9 cellular contexts compared by ENCODE assay signal in the genomic region with DNA sequence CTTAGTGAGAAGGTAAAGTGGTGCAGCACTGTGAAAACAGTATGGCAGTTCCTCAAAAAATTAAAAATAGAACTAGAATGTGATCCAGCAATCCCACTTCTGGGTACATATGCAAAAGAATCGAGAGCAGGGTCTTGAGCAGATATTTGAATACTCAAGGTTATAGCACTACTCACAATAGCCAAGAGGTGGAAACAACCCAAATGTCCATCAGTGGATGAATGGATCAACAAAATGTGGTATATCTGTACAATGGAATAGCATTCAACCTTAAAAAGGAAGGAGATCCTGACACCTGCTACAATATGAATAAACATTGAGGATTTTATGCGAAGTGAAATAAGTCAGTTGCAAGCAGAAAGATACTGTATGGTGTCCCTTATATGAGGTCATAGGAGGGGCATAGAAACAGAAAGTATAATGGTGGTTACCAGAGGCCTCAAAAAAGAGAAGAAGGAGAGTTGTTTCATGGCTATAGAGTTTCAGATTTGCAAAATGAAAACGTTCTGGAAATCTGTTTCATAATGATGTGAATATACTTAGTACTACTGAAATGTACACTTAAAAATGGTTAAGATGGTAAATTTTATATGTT.
DNase-seq lines count a peak whose midpoint lies in the region; ATAC-seq and TF ChIP-seq lines count a peak whose summit lies in the region.
"Had no signal": no experiment of that assay in that cellular context is flagged by ENCODE, and none has a peak within 500 bp of the region (broad histone marks: within the 10 kb centered on the region; RNA-seq: fewer than 3 reads in every experiment).

No MANE protein-coding gene starts in this region.

- no peaks in the 10 kb centered on the region for H3K36me3 Mint-ChIP-seq in osteocyte (ENCODE audit: unreplicated experiment)

- H3K27me3 ChIP-seq in KMS-11 (ENCODE audit: insufficient read depth, low read depth), result peaks cover 9% of the 10 kb centered on the region

- no peak overlapping the region for H3K4me3 ChIP-seq in KMS-11 (IDR thresholded peaks at IDR 0.05; ENCODE audit: insufficient read depth, low read depth, low read length)

- no peak overlapping the region for H3K27ac ChIP-seq in KMS-11

- peak overlapping the region; percentile 55 for H3K4me2 ChIP-seq in KMS-11

- H4K20me1 ChIP-seq in KMS-11 (ENCODE audit: insufficient read depth), result no peaks in the 10 kb centered on the region

- no peaks in the 10 kb centered on the region for H3K36me3 ChIP-seq in KMS-11 (ENCODE audit: insufficient read depth)

- H2AFZ ChIP-seq in KMS-11 (ENCODE audit: low read depth), result no peak overlapping the region

- no peaks in the 10 kb centered on the region for H3K79me2 ChIP-seq in KMS-11 (ENCODE audit: insufficient read depth, low read depth)

- H3K27me3 Mint-ChIP-seq in osteocyte (ENCODE audit: unreplicated experiment), result peaks cover 4% of the 10 kb centered on the region

- no peak overlapping the region for H3K9ac ChIP-seq in KMS-11

- TF ChIP-seq CTCF in KMS-11 (conservative IDR thresholded peaks at IDR 0.05; ENCODE audit: low read depth, low read length), result no peak
- no peak for TF ChIP-seq CTCF in osteocyte (IDR thresholded peaks at IDR 0.05)

- H3K4me1 ChIP-seq in KMS-11 (ENCODE audit: low read depth, poor library complexity, severe bottlenecking), result peaks cover 22% of the 10 kb centered on the region

- peak; percentile 98 for ATAC-seq in GM19043 (IDR thresholded peaks at IDR 0.05; ENCODE audit: low read depth, unreplicated experiment)
- peak; percentile 98 for ATAC-seq in HG02610 (IDR thresholded peaks at IDR 0.05; ENCODE audit: unreplicated experiment)

- H3K4me1 Mint-ChIP-seq in osteocyte (ENCODE audit: unreplicated experiment), result peaks cover 28% of the 10 kb centered on the region

- H3K27ac Mint-ChIP-seq in osteocyte (ENCODE audit: unreplicated experiment), result peak overlapping the region; percentile 92

- no peaks in the 10 kb centered on the region for H3K9me3 Mint-ChIP-seq in osteocyte (ENCODE audit: unreplicated experiment)

- H3K4me3 Mint-ChIP-seq in osteocyte (ENCODE audit: unreplicated experiment), result no peak overlapping the region

- no peak for DNase-seq in osteocyte (ENCODE audit: extremely low spot score, unreplicated experiment)
- no peak for DNase-seq in activated CD4-positive, alpha-beta T cell treated with anti-CD3 and anti-CD28 coated beads for 1 hour
- no peak for DNase-seq in NCI-H748 treated with DMSO at 0.1 percent for 48 hours (lab: John Stamatoyannopoulos, UW)
- DNase-seq in NCI-H526 treated with DMSO at 0.1 percent for 48 hours (lab: John Stamatoyannopoulos, UW), result no peak
- DNase-seq: activated CD4-positive, CD25-positive, alpha-beta regulatory T cell treated with anti-CD3 and anti-CD28 coated beads, Interleukin-2, amount 50 U/mL, for 72 hours; stimulated activated CD4-positive, alpha-beta T cell treated with anti-CD3 and anti-CD28 coated beads, Interleukin-2, amount 100 ng/mL, for 48 hours had no signal
